In genomic region chrX:136447968-136448367, GRCh38 we compare ENCODE assay signal across 42 cellular contexts. TPM values are rescaled to one million over a fixed set of nuclear protein-coding genes. Genes with fewer than 3 reads are reported as not detected.
"Had no signal": no experiment of that assay in that cellular context is flagged by ENCODE, and none has a peak within 500 bp of the region (broad histone marks: within the 10 kb centered on the region; RNA-seq: fewer than 3 reads in every experiment).

No MANE protein-coding gene starts in this region.

- FAIRE-seq: bronchial epithelial cell, colon had no signal

- H3K27ac Mint-ChIP-seq: activated naive CD4-positive, alpha-beta T cell treated with anti-CD3 and anti-CD28 coated beads for 36 hours; activated naive CD4-positive, alpha-beta T cell treated with anti-CD3 and anti-CD28 coated beads, Interleukin-2, amount 10 ng/mL, durations not matched to agents 7 days and 5 days; activated naive CD4-positive, alpha-beta T cell treated with anti-CD3 and anti-CD28 coated beads, Interleukin-2, amount 50 U/mL, for 24 hours; activated naive CD4-positive, alpha-beta T cell treated with anti-CD3 and anti-CD28 coated beads, Interleukin-2, amount 50 U/mL, for 72 hours; activated naive CD8-positive, alpha-beta T cell; activated naive CD8-positive, alpha-beta T cell treated with anti-CD3 and anti-CD28 coated beads for 36 hours; activated naive CD8-positive, alpha-beta T cell treated with anti-CD3 and anti-CD28 coated beads, Interleukin-2, amount 10 ng/mL, durations not matched to agents 7 days and 5 days; activated naive CD8-positive, alpha-beta T cell treated with anti-CD3 and anti-CD28 coated beads, Interleukin-2, amount 50 U/mL, for 24 hours; activated T-cell treated with anti-CD3 and anti-CD28 coated beads, Interleukin-2, amount 50 U/mL, for 24 hours; activated T-cell treated with anti-CD3 and anti-CD28 coated beads, Interleukin-2, amount 50 U/mL, for 72 hours; activated T-helper 1 cell treated with anti-CD3 and anti-CD28 coated beads, Interleukin-12 subunit alpha, Interleukin-12 subunit beta, Interleukin-2, Interleukin-4 antibody, amounts not matched to agents 30 ng/mL and 10 ng/mL and 1 ng/mL, durations not matched to agents 14 hours and 24 hours and 36 hours; activated T-helper 2 cell treated with anti-CD3 and anti-CD28 coated beads, Interferon-gamma antibody, Interleukin-2, Interleukin-4, amounts not matched to agents 10 μg/mL and 5 μg/mL and 100 μg/mL, durations not matched to agents 14 hours and 24 hours and 36 hours; brain had no signal

- H3K4me3 Mint-ChIP-seq: activated naive CD4-positive, alpha-beta T cell treated with anti-CD3 and anti-CD28 coated beads for 36 hours; activated naive CD4-positive, alpha-beta T cell treated with anti-CD3 and anti-CD28 coated beads, Interleukin-2, amount 10 ng/mL, durations not matched to agents 7 days and 5 days; activated naive CD4-positive, alpha-beta T cell treated with anti-CD3 and anti-CD28 coated beads, Interleukin-2, amount 50 U/mL, for 24 hours; activated naive CD8-positive, alpha-beta T cell; activated naive CD8-positive, alpha-beta T cell treated with anti-CD3 and anti-CD28 coated beads for 36 hours; activated naive CD8-positive, alpha-beta T cell treated with anti-CD3 and anti-CD28 coated beads, Interleukin-2, amount 10 ng/mL, durations not matched to agents 7 days and 5 days; activated naive CD8-positive, alpha-beta T cell treated with anti-CD3 and anti-CD28 coated beads, Interleukin-2, amount 50 U/mL, for 24 hours; activated T-cell treated with anti-CD3 and anti-CD28 coated beads, Interleukin-2, amount 50 U/mL, for 24 hours; activated T-cell treated with anti-CD3 and anti-CD28 coated beads, Interleukin-2, amount 50 U/mL, for 4 hours; activated T-cell treated with anti-CD3 and anti-CD28 coated beads, Interleukin-2, amount 50 U/mL, for 72 hours; activated T-helper 1 cell treated with anti-CD3 and anti-CD28 coated beads, Interleukin-12 subunit alpha, Interleukin-12 subunit beta, Interleukin-2, Interleukin-4 antibody, amounts not matched to agents 30 ng/mL and 10 ng/mL and 1 ng/mL, durations not matched to agents 14 hours and 24 hours and 36 hours; brain; central memory CD8-positive, alpha-beta T cell had no signal

- DNase-seq: activated effector memory CD4-positive, alpha-beta T cell treated with anti-CD3 and anti-CD28 coated beads, Interleukin-2, amount 50 U/mL, for 16 hours; activated effector memory CD4-positive, alpha-beta T cell treated with Interleukin-2 at 50 U/mL for 16 hours; activated gamma-delta T cell; activated gamma-delta T cell treated with Interleukin-2 at 50 U/mL for 16 hours; activated naive CD4-positive, alpha-beta T cell; activated naive CD4-positive, alpha-beta T cell treated with anti-CD3 and anti-CD28 coated beads, Interleukin-2, amount 10 ng/mL, durations not matched to agents 7 days and 5 days; activated naive CD4-positive, alpha-beta T cell treated with anti-CD3 and anti-CD28 coated beads, Interleukin-2, amount 50 U/mL, for 16 hours; activated naive CD4-positive, alpha-beta T cell treated with Interleukin-2 at 50 U/mL for 16 hours; activated naive CD8-positive, alpha-beta T cell treated with anti-CD3 and anti-CD28 coated beads for 36 hours; activated naive CD8-positive, alpha-beta T cell treated with anti-CD3 and anti-CD28 coated beads, Interleukin-2, amount 10 ng/mL, durations not matched to agents 7 days and 5 days; activated naive CD8-positive, alpha-beta T cell treated with anti-CD3 and anti-CD28 coated beads, Interleukin-2, amount 50 U/mL, for 24 hours; activated T-cell treated with anti-CD3 and anti-CD28 coated beads, Interleukin-2, amount 50 U/mL, for 1 hour; activated T-cell treated with anti-CD3 and anti-CD28 coated beads, Interleukin-2, amount 50 U/mL, for 24 hours; activated T-cell treated with anti-CD3 and anti-CD28 coated beads, Interleukin-2, amount 50 U/mL, for 4 hours; activated T-cell treated with anti-CD3 and anti-CD28 coated beads, Interleukin-2, amount 50 U/mL, for 48 hours; activated T-cell treated with anti-CD3 and anti-CD28 coated beads, Interleukin-2, amount 50 U/mL, for 72 hours; adrenal gland; amniotic stem cell; amygdala; anterior cingulate cortex; aorta; body of pancreas; brain microvascular endothelial cell; caudate nucleus; central memory CD4-positive, alpha-beta T cell; cerebellar nuclear complex had no signal

- H3K27me3 ChIP-seq: adrenal gland, ascending aorta, body of pancreas, brain microvascular endothelial cell, cardiac muscle cell had no signal

- H3K36me3 Mint-ChIP-seq: activated naive CD4-positive, alpha-beta T cell treated with anti-CD3 and anti-CD28 coated beads, Interleukin-2, amount 10 ng/mL, durations not matched to agents 7 days and 5 days; activated naive CD4-positive, alpha-beta T cell treated with anti-CD3 and anti-CD28 coated beads, Interleukin-2, amount 50 U/mL, for 24 hours; activated naive CD4-positive, alpha-beta T cell treated with anti-CD3 and anti-CD28 coated beads, Interleukin-2, amount 50 U/mL, for 72 hours; activated naive CD8-positive, alpha-beta T cell; activated naive CD8-positive, alpha-beta T cell treated with anti-CD3 and anti-CD28 coated beads for 36 hours; activated naive CD8-positive, alpha-beta T cell treated with anti-CD3 and anti-CD28 coated beads, Interleukin-2, amount 10 ng/mL, durations not matched to agents 7 days and 5 days; brain had no signal

- H3K4me1 ChIP-seq: adrenal gland, ascending aorta, body of pancreas, breast epithelium had no signal

- H3K4me1 Mint-ChIP-seq: activated naive CD4-positive, alpha-beta T cell treated with anti-CD3 and anti-CD28 coated beads, Interleukin-2, amount 10 ng/mL, durations not matched to agents 7 days and 5 days; activated naive CD4-positive, alpha-beta T cell treated with anti-CD3 and anti-CD28 coated beads, Interleukin-2, amount 50 U/mL, for 24 hours; activated naive CD8-positive, alpha-beta T cell treated with anti-CD3 and anti-CD28 coated beads for 36 hours; activated naive CD8-positive, alpha-beta T cell treated with anti-CD3 and anti-CD28 coated beads, Interleukin-2, amount 10 ng/mL, durations not matched to agents 7 days and 5 days; activated naive CD8-positive, alpha-beta T cell treated with anti-CD3 and anti-CD28 coated beads, Interleukin-2, amount 50 U/mL, for 24 hours; brain; central memory CD8-positive, alpha-beta T cell had no signal

- H3K36me3 ChIP-seq: adrenal gland, ascending aorta, brain microvascular endothelial cell, breast epithelium, cardiac muscle cell had no signal

- H3K4me3 ChIP-seq: adrenal gland, ascending aorta, body of pancreas, breast epithelium, cardiac muscle cell had no signal

- H3K27ac ChIP-seq: adrenal gland, ascending aorta, body of pancreas, brain microvascular endothelial cell, breast epithelium, cardiac muscle cell had no signal

- ATAC-seq: activated naive CD8-positive, alpha-beta T cell treated with anti-CD3 and anti-CD28 coated beads, Interleukin-2, amount 50 U/mL, for 24 hours; activated T-cell treated with anti-CD3 and anti-CD28 coated beads, Interleukin-2, amount 50 U/mL, for 4 hours; activated T-cell treated with anti-CD3 and anti-CD28 coated beads, Interleukin-2, amount 50 U/mL, for 72 hours; body of pancreas had no signal

- H3K9me3 ChIP-seq: adrenal gland, ascending aorta, body of pancreas, breast epithelium had no signal

- H3K27me3 Mint-ChIP-seq: activated naive CD4-positive, alpha-beta T cell treated with anti-CD3 and anti-CD28 coated beads, Interleukin-2, amount 10 ng/mL, durations not matched to agents 7 days and 5 days; activated naive CD4-positive, alpha-beta T cell treated with anti-CD3 and anti-CD28 coated beads, Interleukin-2, amount 50 U/mL, for 24 hours; activated naive CD8-positive, alpha-beta T cell; activated naive CD8-positive, alpha-beta T cell treated with anti-CD3 and anti-CD28 coated beads for 36 hours; activated naive CD8-positive, alpha-beta T cell treated with anti-CD3 and anti-CD28 coated beads, Interleukin-2, amount 10 ng/mL, durations not matched to agents 7 days and 5 days; activated naive CD8-positive, alpha-beta T cell treated with anti-CD3 and anti-CD28 coated beads, Interleukin-2, amount 50 U/mL, for 24 hours; activated T-cell treated with anti-CD3 and anti-CD28 coated beads, Interleukin-2, amount 50 U/mL, for 24 hours; brain; central memory CD8-positive, alpha-beta T cell had no signal

- H3K9me3 Mint-ChIP-seq: activated naive CD4-positive, alpha-beta T cell treated with anti-CD3 and anti-CD28 coated beads for 36 hours; activated naive CD4-positive, alpha-beta T cell treated with anti-CD3 and anti-CD28 coated beads, Interleukin-2, amount 10 ng/mL, durations not matched to agents 7 days and 5 days; activated naive CD4-positive, alpha-beta T cell treated with anti-CD3 and anti-CD28 coated beads, Interleukin-2, amount 50 U/mL, for 24 hours; activated naive CD4-positive, alpha-beta T cell treated with anti-CD3 and anti-CD28 coated beads, Interleukin-2, amount 50 U/mL, for 72 hours; activated naive CD8-positive, alpha-beta T cell treated with anti-CD3 and anti-CD28 coated beads for 36 hours; activated naive CD8-positive, alpha-beta T cell treated with anti-CD3 and anti-CD28 coated beads, Interleukin-2, amount 10 ng/mL, durations not matched to agents 7 days and 5 days; activated naive CD8-positive, alpha-beta T cell treated with anti-CD3 and anti-CD28 coated beads, Interleukin-2, amount 50 U/mL, for 24 hours; activated T-cell treated with anti-CD3 and anti-CD28 coated beads, Interleukin-2, amount 50 U/mL, for 24 hours; activated T-cell treated with anti-CD3 and anti-CD28 coated beads, Interleukin-2, amount 50 U/mL, for 4 hours; activated T-cell treated with anti-CD3 and anti-CD28 coated beads, Interleukin-2, amount 50 U/mL, for 72 hours; activated T-helper 1 cell treated with anti-CD3 and anti-CD28 coated beads, Interleukin-12 subunit alpha, Interleukin-12 subunit beta, Interleukin-2, Interleukin-4 antibody, amounts not matched to agents 30 ng/mL and 10 ng/mL and 1 ng/mL, durations not matched to agents 14 hours and 24 hours and 36 hours; activated T-helper 2 cell treated with anti-CD3 and anti-CD28 coated beads, Interferon-gamma antibody, Interleukin-2, Interleukin-4, amounts not matched to agents 10 μg/mL and 5 μg/mL and 100 μg/mL, durations not matched to agents 14 hours and 24 hours and 36 hours; central memory CD8-positive, alpha-beta T cell had no signal

RNA-seq across cellular contexts. Expression of gene BRS3, which starts 39.8 kb away (rescaled TPM):
- total RNA-seq: activated naive CD4-positive, alpha-beta T cell treated with anti-CD3 and anti-CD28 coated beads for 36 hours; activated naive CD4-positive, alpha-beta T cell treated with anti-CD3 and anti-CD28 coated beads, Interleukin-2, amount 50 U/mL, for 72 hours; activated naive CD8-positive, alpha-beta T cell treated with anti-CD3 and anti-CD28 coated beads for 36 hours; activated naive CD8-positive, alpha-beta T cell treated with anti-CD3 and anti-CD28 coated beads, Interleukin-2, amount 10 ng/mL, durations not matched to agents 7 days and 5 days; activated T-cell treated with anti-CD3 and anti-CD28 coated beads, Interleukin-2, amount 50 U/mL, for 4 hours; activated T-cell treated with anti-CD3 and anti-CD28 coated beads, Interleukin-2, amount 50 U/mL, for 72 hours; activated T-helper 1 cell treated with anti-CD3 and anti-CD28 coated beads, Interleukin-12 subunit alpha, Interleukin-12 subunit beta, Interleukin-2, Interleukin-4 antibody, amounts not matched to agents 30 ng/mL and 10 ng/mL and 1 ng/mL, durations not matched to agents 14 hours and 24 hours and 36 hours; activated T-helper 2 cell treated with anti-CD3 and anti-CD28 coated beads, Interferon-gamma antibody, Interleukin-2, Interleukin-4, amounts not matched to agents 10 μg/mL and 5 μg/mL and 100 μg/mL, durations not matched to agents 14 hours and 24 hours and 36 hours; adrenal gland; aorta; ascending aorta; body of pancreas; breast epithelium; bronchial epithelial cell; cardiac muscle cell; cardiac septum; cerebellum; chondrocyte had no signal
- polyA plus RNA-seq: adrenal gland, aorta had no signal
